In genomic region chr2:174176898-174177297, GRCh38 we compare ENCODE assay signal across 13 cellular contexts.
DNase-seq lines count a peak whose midpoint lies in the region; ATAC-seq, FAIRE-seq and TF ChIP-seq lines count a peak whose summit lies in the region.
"Had no signal": no experiment of that assay in that cellular context is flagged by ENCODE, and none has a peak within 500 bp of the region (broad histone marks: within the 10 kb centered on the region; RNA-seq: fewer than 3 reads in every experiment).

No MANE protein-coding gene starts in this region.

- peaks cover 4% of the 10 kb centered on the region for H4K20me1 ChIP-seq in smooth muscle cell (ENCODE audit: low read depth)

- H3K79me2 ChIP-seq in smooth muscle cell (ENCODE audit: low read depth): peaks cover 46% of the 10 kb centered on the region

- H3K9me3 ChIP-seq in smooth muscle cell (replicated peaks; ENCODE audit: low read depth): peaks cover 7% of the 10 kb centered on the region

- no peak for ATAC-seq in HG02571 (IDR thresholded peaks at IDR 0.05; ENCODE audit: unreplicated experiment)
- ATAC-seq: A549, heart left ventricle had no signal

- H3K27me3 ChIP-seq in bronchial epithelial cell (ENCODE audit: control insufficient read depth, insufficient read depth, low read length): no peaks in the 10 kb centered on the region
- H3K27me3 ChIP-seq in smooth muscle cell (ENCODE audit: low read depth): no peaks in the 10 kb centered on the region
- H3K27me3 ChIP-seq: heart left ventricle, right atrium auricular region had no signal

- peak overlapping the region; percentile 79 for H3K27ac ChIP-seq in smooth muscle cell (ENCODE audit: low read depth)
- H3K27ac ChIP-seq: A549, heart left ventricle, right atrium auricular region had no signal

- H2AFZ ChIP-seq in smooth muscle cell (ENCODE audit: low read depth): no peak overlapping the region

- TF ChIP-seq CTCF in bronchial epithelial cell (IDR thresholded peaks at IDR 0.05; ENCODE audit: insufficient read depth, low read length, severe bottlenecking) (no peak), smooth muscle cell (IDR thresholded peaks at IDR 0.05; ENCODE audit: borderline replicate concordance, insufficient read depth, poor library complexity, severe bottlenecking) (no peak)

- H3K4me2 ChIP-seq in smooth muscle cell: no peak overlapping the region
- H3K4me2 ChIP-seq: A549 had no signal

- no peak for FAIRE-seq in bronchial epithelial cell (lab: Jason Lieb, UNC)
- FAIRE-seq: A549 had no signal

- 63% methylated on average over 1 of the region's 1 CpG for WGBS in smooth muscle cell (ENCODE audit: low lambda C conversion rate)

- peaks cover 14% of the 10 kb centered on the region for H3K4me1 ChIP-seq in smooth muscle cell (ENCODE audit: low read depth)
- H3K4me1 ChIP-seq: right atrium auricular region had no signal

- DNase-seq in NCI-H1417 (lab: John Stamatoyannopoulos, UW) (peak; percentile 23 to 75 (median 34)), NCI-H1417 treated with DMSO at 0.1 percent for 48 hours (lab: John Stamatoyannopoulos, UW) (no peak), NCI-H2196 (lab: John Stamatoyannopoulos, UW; ENCODE audit: unreplicated experiment) (peak; percentile 8), bronchial epithelial cell (ENCODE audit: low read depth) (peak; percentile 96), smooth muscle cell (lab: John Stamatoyannopoulos, UW; ENCODE audit: unreplicated experiment) (no peak), LoVo (ENCODE audit: low spot score) (no peak)
- no peak for DNase-seq in activated CD4-positive, CD25-positive, alpha-beta regulatory T cell (lab: John Stamatoyannopoulos, UW)
- DNase-seq: activated naive CD4-positive, alpha-beta T cell; heart left ventricle; SIG-M5 had no signal

- H3K4me3 ChIP-seq in bronchial epithelial cell (ENCODE audit: low read depth, low read length): no peak overlapping the region
- H3K4me3 ChIP-seq in smooth muscle cell: no peak overlapping the region
- H3K4me3 ChIP-seq: A549, heart left ventricle, right atrium auricular region had no signal

- no peaks in the 10 kb centered on the region for H3F3A ChIP-seq in smooth muscle cell (ENCODE audit: low read depth)

- H3K36me3 ChIP-seq in bronchial epithelial cell (ENCODE audit: control insufficient read depth, insufficient read depth, low read length): peaks cover 2% of the 10 kb centered on the region
- peaks cover 4% of the 10 kb centered on the region for H3K36me3 ChIP-seq in smooth muscle cell (ENCODE audit: low read depth)
- H3K36me3 ChIP-seq: heart left ventricle, right atrium auricular region had no signal

- H3K9ac ChIP-seq in smooth muscle cell (ENCODE audit: low read depth): peak overlapping the region; percentile 5

Comparison
In these comparisons a context has a peak if more than half of its experiments do, and no peak if none do; other contexts are left out.
1. DNase-seq: peak in NCI-H1417 (3 of 3), NCI-H2196 (single experiment) and bronchial epithelial cell (single experiment); none in NCI-H1417 treated with DMSO at 0.1 percent for 48 hours (single experiment), smooth muscle cell (single experiment), activated CD4-positive, CD25-positive, alpha-beta regulatory T cell (0 of 4) and LoVo (single experiment).